Comparison of ENCODE assay signal across 13 cellular contexts in the genomic region with DNA sequence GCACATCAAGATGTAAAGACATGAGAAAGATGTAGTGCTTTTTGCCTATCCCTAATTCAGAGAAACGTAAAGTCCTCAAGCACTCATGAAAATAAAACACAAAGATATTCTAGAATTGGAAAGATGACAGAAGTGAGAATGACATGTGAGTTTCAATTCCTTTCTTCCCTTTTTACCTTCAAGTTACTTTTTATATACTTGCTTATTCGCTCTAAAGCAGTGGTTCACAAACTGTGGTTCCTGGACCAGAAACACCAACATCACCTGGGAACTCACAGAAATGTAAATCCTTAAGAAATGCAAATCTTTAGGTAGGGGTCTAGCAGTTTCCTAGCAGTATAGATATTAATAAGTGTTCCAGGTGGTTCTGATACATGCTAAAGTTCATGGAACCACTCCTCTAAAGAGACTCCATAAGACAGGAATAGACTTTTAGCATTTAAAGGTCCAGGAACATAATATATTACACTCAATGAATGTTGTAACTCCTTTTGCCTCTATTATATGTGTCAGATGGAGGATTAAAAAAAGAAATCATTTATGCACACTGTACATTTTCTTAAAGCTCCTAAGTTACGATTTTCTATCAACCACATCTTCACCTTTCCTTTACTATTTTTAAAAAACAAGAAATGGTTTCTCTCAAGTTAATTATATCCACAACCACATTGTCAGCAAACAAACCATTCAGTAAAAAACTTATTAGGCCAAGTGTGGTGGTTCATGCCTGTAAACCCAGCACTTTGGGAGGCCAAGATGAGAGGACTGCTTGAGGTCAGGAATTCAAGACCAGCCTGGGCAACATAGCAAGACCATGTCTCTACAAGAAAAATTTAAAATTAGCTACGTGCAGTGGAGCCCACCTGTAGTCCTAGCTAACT. TPM values are rescaled to one million over a fixed set of nuclear protein-coding genes. Genes with fewer than 3 reads are reported as not detected.
DNase-seq lines count a peak whose midpoint lies in the region; ATAC-seq, FAIRE-seq and TF ChIP-seq lines count a peak whose summit lies in the region.
"Had no signal": no experiment of that assay in that cellular context is flagged by ENCODE, and none has a peak within 500 bp of the region (broad histone marks: within the 10 kb centered on the region; RNA-seq: fewer than 3 reads in every experiment).

No MANE protein-coding gene starts in this region.

- DNase-seq in activated T-helper 2 cell treated with anti-CD3 and anti-CD28 coated beads, Interferon-gamma antibody, Interleukin-2, Interleukin-4, amounts not matched to agents 10 μg/mL and 5 μg/mL and 100 μg/mL, durations not matched to agents 14 hours and 24 hours and 36 hours (ENCODE audit: low spot score) = no peak
- DNase-seq in effector CD4-positive, alpha-beta T cell = no peak
- DNase-seq in iPS-NIHi7 (ENCODE audit: extremely low spot score) (no peak), frontal cortex (ENCODE audit: low spot score in 2 of 2) (no peak)
- DNase-seq in CD4-positive, alpha-beta T cell = no peak
- DNase-seq: activated CD4-positive, alpha-beta T cell treated with anti-CD3 and anti-CD28 coated beads for 1 hour; naive thymus-derived CD4-positive, alpha-beta T cell; NCI-H1694; substantia nigra had no signal

- H3K9me3 ChIP-seq in CD4-positive, alpha-beta T cell (ENCODE audit: control insufficient read depth, low read length) = no peaks in the 10 kb centered on the region

- CTCF ChIA-PET in CD4-positive, alpha-beta T cell (lab: Charles Lee) = interaction anchor here (0.7 to 1.4 kb wide), 2 partner anchors 9 to 31 kb away, joined by 3 read pairs; no protein-coding TSS in a partner anchor

- no peaks in the 10 kb centered on the region for H3K27me3 ChIP-seq in CD4-positive, alpha-beta T cell (ENCODE audit: control insufficient read depth, insufficient read depth, low read length)

- peak overlapping the region; percentile 1 for H3K27ac Mint-ChIP-seq in activated T-helper 2 cell treated with anti-CD3 and anti-CD28 coated beads, Interferon-gamma antibody, Interleukin-2, Interleukin-4, amounts not matched to agents 10 μg/mL and 5 μg/mL and 100 μg/mL, durations not matched to agents 14 hours and 24 hours and 36 hours
- no peak overlapping the region for H3K27ac Mint-ChIP-seq in CD4-positive, alpha-beta T cell
- H3K27ac Mint-ChIP-seq: activated naive CD4-positive, alpha-beta T cell treated with anti-CD3 and anti-CD28 coated beads, Interleukin-2, amount 50 U/mL, for 24 hours; naive thymus-derived CD4-positive, alpha-beta T cell had no signal

- no peaks in the 10 kb centered on the region for H3K9me3 Mint-ChIP-seq in activated T-helper 2 cell treated with anti-CD3 and anti-CD28 coated beads, Interferon-gamma antibody, Interleukin-2, Interleukin-4, amounts not matched to agents 10 μg/mL and 5 μg/mL and 100 μg/mL, durations not matched to agents 14 hours and 24 hours and 36 hours
- no peaks in the 10 kb centered on the region for H3K9me3 Mint-ChIP-seq in CD4-positive, alpha-beta T cell
- H3K9me3 Mint-ChIP-seq: activated naive CD4-positive, alpha-beta T cell treated with anti-CD3 and anti-CD28 coated beads, Interleukin-2, amount 50 U/mL, for 24 hours; naive thymus-derived CD4-positive, alpha-beta T cell had no signal

- peak; percentile 83 for ATAC-seq in GM18858 (IDR thresholded peaks at IDR 0.05; ENCODE audit: unreplicated experiment)
- peak; percentile 86 for ATAC-seq in GM21526 (IDR thresholded peaks at IDR 0.05; ENCODE audit: low FRiP score, unreplicated experiment)
- ATAC-seq in HG03097 (IDR thresholded peaks at IDR 0.05; ENCODE audit: low FRiP score, unreplicated experiment) = peak; percentile 60
- ATAC-seq in CD4-positive, alpha-beta T cell (ENCODE audit: poor library complexity) = no peak
- ATAC-seq: naive thymus-derived CD4-positive, alpha-beta T cell had no signal

- TF ChIP-seq CTCF in CD4-positive, alpha-beta T cell (IDR thresholded peaks at IDR 0.05) = no peak

- no peak for FAIRE-seq in frontal cortex (lab: Jason Lieb, UNC)

- no peak overlapping the region for H3K27ac ChIP-seq in CD4-positive, alpha-beta T cell (ENCODE audit: low read depth, low read length)

- peaks cover 5% of the 10 kb centered on the region for H3K4me1 Mint-ChIP-seq in activated T-helper 2 cell treated with anti-CD3 and anti-CD28 coated beads, Interferon-gamma antibody, Interleukin-2, Interleukin-4, amounts not matched to agents 10 μg/mL and 5 μg/mL and 100 μg/mL, durations not matched to agents 14 hours and 24 hours and 36 hours (ENCODE audit: low read depth)
- peaks cover 17% of the 10 kb centered on the region for H3K4me1 Mint-ChIP-seq in CD4-positive, alpha-beta T cell (ENCODE audit: low read depth)

- no peak overlapping the region for H3K4me3 Mint-ChIP-seq in activated T-helper 2 cell treated with anti-CD3 and anti-CD28 coated beads, Interferon-gamma antibody, Interleukin-2, Interleukin-4, amounts not matched to agents 10 μg/mL and 5 μg/mL and 100 μg/mL, durations not matched to agents 14 hours and 24 hours and 36 hours (ENCODE audit: low read depth)
- H3K4me3 Mint-ChIP-seq in CD4-positive, alpha-beta T cell = no peak overlapping the region
- H3K4me3 Mint-ChIP-seq: activated naive CD4-positive, alpha-beta T cell treated with anti-CD3 and anti-CD28 coated beads, Interleukin-2, amount 50 U/mL, for 24 hours; naive thymus-derived CD4-positive, alpha-beta T cell had no signal

- intact Hi-C loops in activated T-helper 2 cell treated with anti-CD3 and anti-CD28 coated beads, Interferon-gamma antibody, Interleukin-2, Interleukin-4, amounts not matched to agents 10 μg/mL and 5 μg/mL and 100 μg/mL, durations not matched to agents 14 hours and 24 hours and 36 hours (cut with micrococcal nuclease) = no loop called here
- intact Hi-C loops in CD4-positive, alpha-beta T cell (cut with DNase I, micrococcal nuclease) = no loop called here

- peaks cover 15% of the 10 kb centered on the region for H3K36me3 Mint-ChIP-seq in activated T-helper 2 cell treated with anti-CD3 and anti-CD28 coated beads, Interferon-gamma antibody, Interleukin-2, Interleukin-4, amounts not matched to agents 10 μg/mL and 5 μg/mL and 100 μg/mL, durations not matched to agents 14 hours and 24 hours and 36 hours (ENCODE audit: low read depth)
- peaks cover 55% of the 10 kb centered on the region for H3K36me3 Mint-ChIP-seq in CD4-positive, alpha-beta T cell (ENCODE audit: low read depth)

- no peaks in the 10 kb centered on the region for H3K27me3 Mint-ChIP-seq in activated T-helper 2 cell treated with anti-CD3 and anti-CD28 coated beads, Interferon-gamma antibody, Interleukin-2, Interleukin-4, amounts not matched to agents 10 μg/mL and 5 μg/mL and 100 μg/mL, durations not matched to agents 14 hours and 24 hours and 36 hours (ENCODE audit: low read depth)
- H3K27me3 Mint-ChIP-seq in CD4-positive, alpha-beta T cell = no peaks in the 10 kb centered on the region
- H3K27me3 Mint-ChIP-seq: activated naive CD4-positive, alpha-beta T cell treated with anti-CD3 and anti-CD28 coated beads, Interleukin-2, amount 50 U/mL, for 24 hours; naive thymus-derived CD4-positive, alpha-beta T cell had no signal

- POLR2A ChIA-PET in CD4-positive, alpha-beta T cell (lab: Charles Lee) = no interaction called here

RNA-seq across cellular contexts. Expression of gene ERP44, which starts 39.9 kb away (rescaled TPM):
- 21.5 and 22.0 TPM in 2 replicates for total RNA-seq in activated T-helper 2 cell treated with anti-CD3 and anti-CD28 coated beads, Interferon-gamma antibody, Interleukin-2, Interleukin-4, amounts not matched to agents 10 μg/mL and 5 μg/mL and 100 μg/mL, durations not matched to agents 14 hours and 24 hours and 36 hours
- 1 to 10 TPM; 6.8 to 7.1 TPM for total RNA-seq in CD4-positive, alpha-beta T cell
- total RNA-seq in frontal cortex = 24.5 TPM

RNA-seq across cellular contexts. Expression of gene INVS, which starts 40.1 kb away (rescaled TPM):
- 18.8 and 20.5 TPM in 2 replicates for total RNA-seq in activated T-helper 2 cell treated with anti-CD3 and anti-CD28 coated beads, Interferon-gamma antibody, Interleukin-2, Interleukin-4, amounts not matched to agents 10 μg/mL and 5 μg/mL and 100 μg/mL, durations not matched to agents 14 hours and 24 hours and 36 hours
- total RNA-seq in CD4-positive, alpha-beta T cell = 10 to 100 TPM; 13.6 to 14.3 TPM
- 15.1 TPM for total RNA-seq in frontal cortex
